ENCODE assay signal across 9 cellular contexts in the genomic region with DNA sequence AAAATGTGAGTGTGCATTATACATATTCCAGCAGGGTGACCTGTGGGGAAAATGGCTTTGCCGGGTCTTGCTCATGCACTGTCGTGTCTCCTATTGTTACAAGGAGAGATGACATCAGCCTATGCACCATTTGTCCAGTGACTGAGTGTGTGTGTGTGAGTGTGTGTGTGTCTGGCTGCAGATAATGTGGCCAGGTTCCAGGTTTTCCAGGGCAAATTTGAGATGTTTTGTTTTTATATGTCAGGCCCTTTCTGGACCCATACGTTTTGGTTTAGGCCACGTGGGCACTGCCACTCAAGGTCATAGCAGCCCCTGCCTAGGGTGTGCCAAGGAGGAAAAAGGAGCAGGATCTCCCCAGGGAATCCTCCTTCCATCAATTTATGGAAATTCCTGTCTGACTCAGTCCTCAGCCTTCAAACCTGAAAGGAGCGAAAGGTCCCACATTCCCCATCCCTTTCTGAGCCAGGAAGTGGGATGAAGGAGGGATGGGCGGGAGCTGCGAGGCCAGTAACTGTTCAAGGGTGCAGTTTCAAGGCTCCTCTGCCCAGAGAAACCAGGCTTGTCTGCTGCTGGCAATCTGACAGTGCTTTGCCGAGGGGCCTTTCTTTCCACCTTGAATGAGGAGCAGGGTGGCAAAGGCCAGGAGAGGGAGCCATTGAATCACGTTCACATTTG.
DNase-seq lines count a peak whose midpoint lies in the region; ATAC-seq and TF ChIP-seq lines count a peak whose summit lies in the region.
"Had no signal": no experiment of that assay in that cellular context is flagged by ENCODE, and none has a peak within 500 bp of the region (broad histone marks: within the 10 kb centered on the region; RNA-seq: fewer than 3 reads in every experiment).

No MANE protein-coding gene starts in this region.

- TF ChIP-seq POLR2A in breast epithelium (IDR thresholded peaks at IDR 0.05): no peak
- no peak for TF ChIP-seq POLR2A in right lobe of liver (IDR thresholded peaks at IDR 0.05)

- intact Hi-C loops in breast epithelium (cut with DNase I; ENCODE audit: low total_unique reads): no loop called here
- intact Hi-C loops in right lobe of liver (cut with DNase I): loop anchor here (10.0 kb wide), 1 partner anchor 249 kb away; no protein-coding TSS in a partner anchor

- WGBS in right lobe of liver (ENCODE audit: insufficient coverage, low coverage, low lambda C conversion rate, missing lambda C conversion rate): 40% methylated on average over 7 of the region's 9 CpGs

- in situ Hi-C loops in Caki2 (cut with HindIII; ENCODE audit: low pct_unique_long_range_greater_than_20kb, low sequenced_read_pairs): no loop called here

- ATAC-seq in right lobe of liver (peak; percentile 45 to 65 (median 60)), GM21447 (IDR thresholded peaks at IDR 0.05; ENCODE audit: unreplicated experiment) (no peak), HG03432 (IDR thresholded peaks at IDR 0.05; ENCODE audit: unreplicated experiment) (no peak)

- H3K4me1 ChIP-seq in breast epithelium (peaks cover 0 to 14% of the 10 kb centered on the region in 2 donors), right lobe of liver (no peaks in the 10 kb centered on the region)

- H3K36me3 ChIP-seq in breast epithelium (no peaks in the 10 kb centered on the region), right lobe of liver (no peaks in the 10 kb centered on the region)

- H3K4me3 ChIP-seq in breast epithelium (no peak overlapping the region), right lobe of liver (no peak overlapping the region)
- H3K4me3 ChIP-seq: lung had no signal

- H3K9me3 ChIP-seq in breast epithelium: no peaks in the 10 kb centered on the region
- H3K9me3 ChIP-seq in right lobe of liver: no peaks in the 10 kb centered on the region

- TF ChIP-seq CTCF in breast epithelium (IDR thresholded peaks at IDR 0.05): peak; percentile 42 to 74 (median 52)
- peak; percentile 35 to 54 (median 42) for TF ChIP-seq CTCF in right lobe of liver (IDR thresholded peaks at IDR 0.05)

- H3K27me3 ChIP-seq in breast epithelium: no peaks in the 10 kb centered on the region
- no peaks in the 10 kb centered on the region for H3K27me3 ChIP-seq in right lobe of liver

- peak; percentile 87 for DNase-seq in Caki2 (ENCODE audit: low read depth)
- peak; percentile 67 for DNase-seq in HK-2 (ENCODE audit: unreplicated experiment)
- DNase-seq in NCI-H69 (lab: John Stamatoyannopoulos, UW): peak; percentile 98
- DNase-seq in breast epithelium (ENCODE audit: low spot score in 2 of 2): peak; percentile 83 to 93
- no peak for DNase-seq in right lobe of liver
- no peak for DNase-seq in mesenteric fat pad (ENCODE audit: low spot score)

- H3K27ac ChIP-seq in breast epithelium: peak overlapping the region; percentile 64 to 75
- H3K27ac ChIP-seq in right lobe of liver: no peak overlapping the region

Comparison
In these comparisons a context has a peak if more than half of its experiments do, and no peak if none do; other contexts are left out.
1. DNase-seq: peak in Caki2 (single experiment), HK-2 (single experiment), NCI-H69 (single experiment) and breast epithelium (2 of 2); none in right lobe of liver (0 of 3) and mesenteric fat pad (single experiment).
2. H3K27ac ChIP-seq: peak in breast epithelium (2 of 2); none in right lobe of liver (0 of 3).
3. ATAC-seq: peak in right lobe of liver (4 of 4); none in GM21447 (single experiment) and HG03432 (single experiment).